ENCODE assay signal across 6 cellular contexts in genomic region chr1:156226116-156226538, GRCh38. TPM values are rescaled to one million over a fixed set of nuclear protein-coding genes. Genes with fewer than 3 reads are reported as not detected.
DNase-seq lines count a peak whose midpoint lies in the region; ATAC-seq and TF ChIP-seq lines count a peak whose summit lies in the region.

No MANE protein-coding gene starts in this region.

- H3K4me3 ChIP-seq in transverse colon, result no peak overlapping the region

- H3K27me3 Mint-ChIP-seq in activated naive CD4-positive, alpha-beta T cell treated with anti-CD3 and anti-CD28 coated beads, Interleukin-2, amount 50 U/mL, for 24 hours, result no peaks in the 10 kb centered on the region

- no peak for TF ChIP-seq POLR2A in transverse colon (IDR thresholded peaks at IDR 0.05)

- peaks cover 0 to 25% (median 4%) of the 10 kb centered on the region in 4 donors for H3K36me3 ChIP-seq in transverse colon

- TF ChIP-seq CTCF in transverse colon (IDR thresholded peaks at IDR 0.05), result no peak

- H3K27me3 ChIP-seq in transverse colon, result no peaks in the 10 kb centered on the region

- no peak overlapping the region for H3K4me3 Mint-ChIP-seq in activated naive CD4-positive, alpha-beta T cell treated with anti-CD3 and anti-CD28 coated beads, Interleukin-2, amount 50 U/mL, for 24 hours

- intact Hi-C loops in transverse colon (cut with DNase I; ENCODE audit: low total_unique reads), result no loop called here

- H3K36me3 Mint-ChIP-seq in activated naive CD4-positive, alpha-beta T cell treated with anti-CD3 and anti-CD28 coated beads, Interleukin-2, amount 50 U/mL, for 24 hours, result peaks cover 23% of the 10 kb centered on the region

- in situ Hi-C loops in transverse colon (cut with MboI; ENCODE audit: low pct_ligation_motif_present in 1 of 4, low pct_unique_long_range_greater_than_20kb in 1 of 4, low sequenced_read_pairs in 3 of 4), result loop anchor here in 3 of 4 donors (5.0 to 10.0 kb wide), 3 partner anchors 79 to 134 kb away; no protein-coding TSS in a partner anchor

- no peaks in the 10 kb centered on the region for H3K9me3 ChIP-seq in transverse colon

- peaks cover 0 to 10% (median 4%) of the 10 kb centered on the region in 4 donors for H3K4me1 ChIP-seq in transverse colon

- ATAC-seq in HG03378 (IDR thresholded peaks at IDR 0.05; ENCODE audit: unreplicated experiment), result peak; percentile 53

- no peaks in the 10 kb centered on the region for H3K9me3 Mint-ChIP-seq in activated naive CD4-positive, alpha-beta T cell treated with anti-CD3 and anti-CD28 coated beads, Interleukin-2, amount 50 U/mL, for 24 hours

- H3K27ac ChIP-seq in transverse colon, result peak overlapping the region in 3 of 4 donors; percentile 15 to 47 (median 30)

- DNase-seq in activated naive CD4-positive, alpha-beta T cell treated with Interleukin-2 at 50 U/mL for 16 hours, result no peak
- no peak for DNase-seq in transverse colon
- no peak for DNase-seq in ureter (ENCODE audit: low spot score)
- no peak for DNase-seq in stimulated activated CD4-positive, alpha-beta T cell treated with anti-CD3 and anti-CD28 coated beads, Interleukin-4, amount 100 ng/mL, for 4 hours

- H3K4me1 Mint-ChIP-seq in activated naive CD4-positive, alpha-beta T cell treated with anti-CD3 and anti-CD28 coated beads, Interleukin-2, amount 50 U/mL, for 24 hours, result peaks cover 45% of the 10 kb centered on the region

- peak overlapping the region; percentile 87 for H3K27ac Mint-ChIP-seq in activated naive CD4-positive, alpha-beta T cell treated with anti-CD3 and anti-CD28 coated beads, Interleukin-2, amount 50 U/mL, for 24 hours

- 60 to 79% methylated on average over 1 to 2 of the region's 2 CpGs for WGBS in transverse colon (ENCODE audit: low coverage in 1 of 2), 2 donors

- TF ChIP-seq EP300 in transverse colon (IDR thresholded peaks at IDR 0.05; ENCODE audit: low read depth), result no peak

RNA-seq across cellular contexts. Expression of gene PMF1, which starts 13.3 kb away (rescaled TPM):
- total RNA-seq in transverse colon (10 to 100 TPM; 29.9 to 67.3 (median 52.3) TPM), ureter (59.3 TPM)

RNA-seq across cellular contexts. Expression of gene BGLAP, which starts 15.9 kb away (rescaled TPM):
- 1 to 10 TPM in 2 of 4 donors, not detected in 2; 1.6 to 2.1 TPM for total RNA-seq in transverse colon
- 2.2 TPM for total RNA-seq in ureter

RNA-seq across cellular contexts. Expression of gene PAQR6, which starts 21.7 kb away (rescaled TPM):
- total RNA-seq in transverse colon (1 to 10 TPM in 2 of 4 donors, not detected in 2; 1.7 to 3.1 TPM), ureter (4.4 TPM)

RNA-seq across cellular contexts. Expression of gene SLC25A44, which starts 32.2 kb away (rescaled TPM):
- total RNA-seq in transverse colon (10 to 100 TPM in 3 of 4 donors, 1 to 10 TPM in 1; 9.6 to 19.9 (median 18.9) TPM), ureter (24.7 TPM)

RNA-seq across cellular contexts. Expression of gene SMG5, which starts 56.5 kb away (rescaled TPM):
- total RNA-seq in transverse colon, result 100 to 1,000 TPM in 2 of 4 donors, 10 to 100 TPM in 2; 72.1 to 134 (median 102) TPM
- 77.5 TPM for total RNA-seq in ureter
